Comparison of ENCODE assay signal across 20 cellular contexts in genomic region chr6:97703661-97704060, GRCh38.
"Had no signal": no experiment of that assay in that cellular context is flagged by ENCODE, and none has a peak within 500 bp of the region (broad histone marks: within the 10 kb centered on the region; RNA-seq: fewer than 3 reads in every experiment).

No MANE protein-coding gene starts in this region.

- ATAC-seq: activated CD8-positive, alpha-beta T cell treated with anti-CD3 and anti-CD28 coated beads, Interleukin-2, amount 10 ng/mL, durations not matched to agents 7 days and 5 days; lower lobe of right lung; naive thymus-derived CD4-positive, alpha-beta T cell; right lobe of liver; stimulated activated effector memory CD8-positive, alpha-beta T cell treated with anti-CD3 and anti-CD28 coated beads, Interleukin-12 subunit alpha, Interleukin-12 subunit beta, amount 100 ng/mL, for 72 hours; stimulated activated naive CD8-positive, alpha-beta T cell treated with anti-CD3 and anti-CD28 coated beads, Interleukin-15, amount 100 ng/mL, for 72 hours had no signal

- H3K27ac ChIP-seq: lower lobe of right lung, neural progenitor cell, right lobe of liver, skin epidermis, tibial nerve had no signal

- H3K27me3 ChIP-seq: neural progenitor cell, right lobe of liver, tibial nerve had no signal

- H3K4me1 ChIP-seq: lower lobe of right lung, right lobe of liver, tibial nerve had no signal

- H3K9me3 ChIP-seq: lower lobe of right lung, right lobe of liver, tibial nerve had no signal

- DNase-seq: activated CD4-positive, alpha-beta T cell treated with anti-CD3 and anti-CD28 coated beads for 1 hour; activated CD4-positive, alpha-beta T cell treated with anti-CD3 and anti-CD28 coated beads, Interleukin-2, amount 50 U/mL, for 1 hour; activated CD8-positive, alpha-beta T cell treated with anti-CD3 and anti-CD28 coated beads, Interleukin-2, amount 10 ng/mL, durations not matched to agents 7 days and 5 days; activated gamma-delta T cell; activated naive CD4-positive, alpha-beta T cell treated with anti-CD3 and anti-CD28 coated beads, Interleukin-2, amount 50 U/mL, for 16 hours; anterior cingulate cortex; cortex of kidney; foreskin fibroblast; kidney; lower lobe of right lung; naive thymus-derived CD4-positive, alpha-beta T cell; posterior cingulate gyrus; right lobe of liver; stimulated activated CD4-positive, alpha-beta T cell treated with anti-CD3 and anti-CD28 coated beads, Interleukin-2, amount 100 ng/mL, for 24 hours; stimulated activated naive CD8-positive, alpha-beta T cell treated with anti-CD3 and anti-CD28 coated beads, Interleukin-15, amount 100 ng/mL, for 72 hours; T-helper 2 cell had no signal

- H3K4me3 ChIP-seq: lower lobe of right lung, neural progenitor cell, right lobe of liver, skin epidermis, tibial nerve had no signal

- H3K9ac ChIP-seq: neural progenitor cell had no signal

- H3K36me3 ChIP-seq: lower lobe of right lung, neural progenitor cell, right lobe of liver, tibial nerve had no signal
